In genomic region chr9:83472221-83472665, GRCh38 we compare ENCODE assay signal across 9 cellular contexts.
A peak's percentile ranks its signal among the peaks of the same experiment; 100 is the strongest.
DNase-seq lines count a peak whose midpoint lies in the region; ATAC-seq and TF ChIP-seq lines count a peak whose summit lies in the region.
"Had no signal": no experiment of that assay in that cellular context is flagged by ENCODE, and none has a peak within 500 bp of the region (broad histone marks: within the 10 kb centered on the region; RNA-seq: fewer than 3 reads in every experiment).

No MANE protein-coding gene starts in this region.

- 49 to 58% methylated on average over 4 of the region's 4 CpGs for WGBS in esophagus squamous epithelium, 2 donors

- peak; percentile 13 for DNase-seq in GM03348 (ENCODE audit: low spot score)
- peak; percentile 12 for DNase-seq in NCI-H2171 (lab: John Stamatoyannopoulos, UW)
- DNase-seq in renal cortical epithelial cell (ENCODE audit: low read depth): peak; percentile 56
- no peak for DNase-seq in esophagus squamous epithelium (lab: John Stamatoyannopoulos, UW)
- DNase-seq in activated CD4-positive, alpha-beta T cell treated with anti-CD3 and anti-CD28 coated beads for 48 hours: no peak
- DNase-seq: left cardiac atrium, NCI-H1105 treated with DMSO at 0.1 percent for 48 hours had no signal

- no peak for TF ChIP-seq POLR2A in esophagus squamous epithelium (IDR thresholded peaks at IDR 0.05)

- no peaks in the 10 kb centered on the region for H3K9me3 ChIP-seq in esophagus squamous epithelium

- H3K36me3 ChIP-seq in esophagus squamous epithelium: no peaks in the 10 kb centered on the region

- H3K4me1 ChIP-seq in esophagus squamous epithelium: peaks cover 0 to 4% (median 0%) of the 10 kb centered on the region in 3 donors

- peak; percentile 82 for ATAC-seq in esophagus mucosa
- ATAC-seq in GM19467 (IDR thresholded peaks at IDR 0.05; ENCODE audit: unreplicated experiment): no peak

- no peaks in the 10 kb centered on the region for H3K27me3 ChIP-seq in esophagus squamous epithelium

- no peak for TF ChIP-seq CTCF in esophagus squamous epithelium (IDR thresholded peaks at IDR 0.05)

- peak overlapping the region in 1 of 4 donors; percentile 60 for H3K27ac ChIP-seq in esophagus squamous epithelium

- intact Hi-C loops in esophagus squamous epithelium (cut with DNase I): no loop called here

- no peak overlapping the region for H3K4me3 ChIP-seq in esophagus squamous epithelium

Comparison
In these comparisons a context has a peak if more than half of its experiments do, and no peak if none do; other contexts are left out.
1. DNase-seq: peak in GM03348 (single experiment), NCI-H2171 (single experiment) and renal cortical epithelial cell (single experiment); none in esophagus squamous epithelium (single experiment) and activated CD4-positive, alpha-beta T cell treated with anti-CD3 and anti-CD28 coated beads for 48 hours (single experiment).